17 cellular contexts compared by ENCODE assay signal in genomic region chr18:28359177-28359576, GRCh38.
"Had no signal": no experiment of that assay in that cellular context is flagged by ENCODE, and none has a peak within 500 bp of the region (broad histone marks: within the 10 kb centered on the region; RNA-seq: fewer than 3 reads in every experiment).

No MANE protein-coding gene starts in this region.

- DNase-seq: activated CD4-positive, alpha-beta T cell treated with anti-CD3 and anti-CD28 coated beads, Interleukin-2, amount 50 U/mL, for 4 hours; activated CD4-positive, CD25-positive, alpha-beta regulatory T cell treated with anti-CD3 and anti-CD28 coated beads, Interleukin-2, amount 50 U/mL, for 72 hours; activated CD8-positive, alpha-beta memory T cell treated with anti-CD3 and anti-CD28 coated beads, Interleukin-2, amount 10 ng/mL, durations not matched to agents 7 days and 5 days; activated effector memory CD4-positive, alpha-beta T cell treated with Interleukin-2 at 50 U/mL for 16 hours; activated T-cell treated with anti-CD3 and anti-CD28 coated beads, Interleukin-2, amount 50 U/mL, for 24 hours; amygdala; hypothalamus; kidney glomerular epithelial cell; midbrain; naive B cell; retina; transverse colon had no signal

- ATAC-seq: activated CD8-positive, alpha-beta memory T cell treated with anti-CD3 and anti-CD28 coated beads, Interleukin-2, amount 10 ng/mL, durations not matched to agents 7 days and 5 days; activated naive CD4-positive, alpha-beta T cell treated with anti-CD3 and anti-CD28 coated beads, Interleukin-2, amount 50 U/mL, for 72 hours; stimulated activated effector memory CD8-positive, alpha-beta T cell treated with anti-CD3 and anti-CD28 coated beads, Interleukin-12 subunit alpha, Interleukin-12 subunit beta, amount 100 ng/mL, for 72 hours had no signal

- H3K36me3 Mint-ChIP-seq: activated CD8-positive, alpha-beta memory T cell treated with anti-CD3 and anti-CD28 coated beads, Interleukin-2, amount 10 ng/mL, durations not matched to agents 7 days and 5 days; activated naive CD4-positive, alpha-beta T cell treated with anti-CD3 and anti-CD28 coated beads, Interleukin-2, amount 50 U/mL, for 72 hours; brain; naive B cell; stimulated activated effector memory CD8-positive, alpha-beta T cell treated with anti-CD3 and anti-CD28 coated beads, Interleukin-12 subunit alpha, Interleukin-12 subunit beta, amount 100 ng/mL, for 72 hours had no signal

- H3K9me3 ChIP-seq: transverse colon had no signal

- H3K27me3 Mint-ChIP-seq: activated CD8-positive, alpha-beta memory T cell treated with anti-CD3 and anti-CD28 coated beads, Interleukin-2, amount 10 ng/mL, durations not matched to agents 7 days and 5 days; activated T-cell treated with anti-CD3 and anti-CD28 coated beads, Interleukin-2, amount 50 U/mL, for 24 hours; dendritic cell treated with granulocyte-macrophage colony-stimulating factor and Interleukin-4, amounts not matched to agents 40 ng/mL and 50 ng/mL, for 4 days; naive B cell had no signal

- H3K4me3 Mint-ChIP-seq: activated CD8-positive, alpha-beta memory T cell treated with anti-CD3 and anti-CD28 coated beads, Interleukin-2, amount 10 ng/mL, durations not matched to agents 7 days and 5 days; activated T-cell treated with anti-CD3 and anti-CD28 coated beads, Interleukin-2, amount 50 U/mL, for 24 hours; brain; dendritic cell treated with granulocyte-macrophage colony-stimulating factor and Interleukin-4, amounts not matched to agents 40 ng/mL and 50 ng/mL, for 4 days; naive B cell; stimulated activated effector memory CD8-positive, alpha-beta T cell treated with anti-CD3 and anti-CD28 coated beads, Interleukin-12 subunit alpha, Interleukin-12 subunit beta, amount 100 ng/mL, for 72 hours; T-helper 2 cell treated with Interferon-gamma antibody and Interleukin-4, amounts not matched to agents 5 μg/mL and 100 μg/mL, for 36 hours had no signal

- H3K27ac Mint-ChIP-seq: activated CD8-positive, alpha-beta memory T cell treated with anti-CD3 and anti-CD28 coated beads, Interleukin-2, amount 10 ng/mL, durations not matched to agents 7 days and 5 days; activated naive CD4-positive, alpha-beta T cell treated with anti-CD3 and anti-CD28 coated beads, Interleukin-2, amount 50 U/mL, for 72 hours; activated T-cell treated with anti-CD3 and anti-CD28 coated beads, Interleukin-2, amount 50 U/mL, for 24 hours; brain; dendritic cell treated with granulocyte-macrophage colony-stimulating factor and Interleukin-4, amounts not matched to agents 40 ng/mL and 50 ng/mL, for 4 days; naive B cell; stimulated activated effector memory CD8-positive, alpha-beta T cell treated with anti-CD3 and anti-CD28 coated beads, Interleukin-12 subunit alpha, Interleukin-12 subunit beta, amount 100 ng/mL, for 72 hours; T-helper 2 cell treated with Interferon-gamma antibody and Interleukin-4, amounts not matched to agents 5 μg/mL and 100 μg/mL, for 36 hours had no signal

- H3K4me1 Mint-ChIP-seq: activated CD8-positive, alpha-beta memory T cell treated with anti-CD3 and anti-CD28 coated beads, Interleukin-2, amount 10 ng/mL, durations not matched to agents 7 days and 5 days; brain; naive B cell; stimulated activated effector memory CD8-positive, alpha-beta T cell treated with anti-CD3 and anti-CD28 coated beads, Interleukin-12 subunit alpha, Interleukin-12 subunit beta, amount 100 ng/mL, for 72 hours had no signal
